ENCODE assay signal across 23 cellular contexts in the genomic region with DNA sequence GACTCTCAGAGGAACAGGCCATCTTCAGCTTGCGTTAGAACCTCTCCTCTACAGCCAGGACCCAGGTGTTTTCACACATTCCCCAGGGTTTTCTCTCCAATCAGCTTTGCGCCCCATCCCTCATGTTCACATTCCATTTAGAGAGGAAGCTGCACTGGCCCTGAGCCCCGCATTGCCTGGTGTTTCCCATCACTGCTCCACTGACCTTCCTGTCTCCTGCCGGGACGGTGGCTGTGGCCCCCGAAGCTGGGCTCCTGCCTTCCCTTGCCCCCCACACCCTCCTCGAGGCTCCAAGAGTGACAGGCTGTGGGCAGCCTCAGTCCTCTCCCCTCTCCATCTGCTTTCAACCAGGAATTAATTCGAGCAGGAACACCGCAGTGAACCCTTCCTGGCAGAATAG.
DNase-seq lines count a peak whose midpoint lies in the region; ATAC-seq and TF ChIP-seq lines count a peak whose summit lies in the region.
"Had no signal": no experiment of that assay in that cellular context is flagged by ENCODE, and none has a peak within 500 bp of the region (broad histone marks: within the 10 kb centered on the region; RNA-seq: fewer than 3 reads in every experiment).

No MANE protein-coding gene starts in this region.

- no peak overlapping the region for H3K4me3 Mint-ChIP-seq in CD4-positive, CD25-positive, alpha-beta regulatory T cell
- H3K4me3 Mint-ChIP-seq in mesothelial cell of epicardium, result no peak overlapping the region
- H3K4me3 Mint-ChIP-seq: activated T-cell treated with anti-CD3 and anti-CD28 coated beads, Interleukin-2, amount 50 U/mL, for 4 hours; stimulated activated naive CD8-positive, alpha-beta T cell treated with anti-CD3 and anti-CD28 coated beads, Interleukin-15, Interleukin-2, amounts not matched to agents 100 ng/mL and 50 ng/mL, for 24 hours had no signal

- DNase-seq in CD4-positive, CD25-positive, alpha-beta regulatory T cell, result no peak
- DNase-seq in H7 (peak; percentile 45), fibroblast of lung (ENCODE audit: low read depth in 2 of 2) (no peak), neuronal stem cell (ENCODE audit: low spot score) (no peak), tibial artery (no peak), mesothelial cell of epicardium (ENCODE audit: low spot score in 2 of 2, unreplicated experiment in 2 of 2) (no peak)
- DNase-seq: activated CD4-positive, alpha-beta T cell treated with anti-CD3 and anti-CD28 coated beads for 1 hour; activated gamma-delta T cell treated with Interleukin-2 at 50 U/mL for 16 hours; activated T-cell treated with anti-CD3 and anti-CD28 coated beads, Interleukin-2, amount 50 U/mL, for 4 hours; amniotic stem cell; effector CD8-positive, alpha-beta T cell; erythroblast; foreskin fibroblast; NCI-H1417 treated with DMSO at 0.1 percent for 48 hours; NCI-H2107; NCI-H446; NCI-H774 had no signal

- H3K27ac ChIP-seq in CD4-positive, CD25-positive, alpha-beta regulatory T cell (ENCODE audit: insufficient read depth, low read length, poor library complexity, severe bottlenecking), result no peak overlapping the region
- H3K27ac ChIP-seq in fibroblast of lung (ENCODE audit: insufficient read depth, low read length) (no peak overlapping the region), neuronal stem cell (replicated peaks; ENCODE audit: low read length) (no peak overlapping the region), tibial artery (no peak overlapping the region)
- H3K27ac ChIP-seq: BLaER1 treated with 17β-estradiol and CSF1 and Interleukin-3, amounts not matched to agents 10 nM and 100 nM; breast epithelium; HL-60; thyroid gland had no signal

- no peaks in the 10 kb centered on the region for H3K27me3 ChIP-seq in CD4-positive, CD25-positive, alpha-beta regulatory T cell (ENCODE audit: control insufficient read depth, insufficient read depth, low read length)
- H3K27me3 ChIP-seq in H7 (ENCODE audit: control insufficient read depth, insufficient read depth, low read length), result no peaks in the 10 kb centered on the region
- H3K27me3 ChIP-seq in fibroblast of lung (ENCODE audit: control insufficient read depth, insufficient read depth, low read length), result no peaks in the 10 kb centered on the region
- no peaks in the 10 kb centered on the region for H3K27me3 ChIP-seq in neuronal stem cell (ENCODE audit: control insufficient read depth in 3 of 3, insufficient read depth in 3 of 3, low read depth in 1 of 3, low read length in 3 of 3)
- no peaks in the 10 kb centered on the region for H3K27me3 ChIP-seq in tibial artery
- H3K27me3 ChIP-seq: BLaER1 treated with 17β-estradiol and CSF1 and Interleukin-3, amounts not matched to agents 10 nM and 100 nM; breast epithelium; thyroid gland had no signal

- H3K27me3 Mint-ChIP-seq in CD4-positive, CD25-positive, alpha-beta regulatory T cell, result no peaks in the 10 kb centered on the region
- no peaks in the 10 kb centered on the region for H3K27me3 Mint-ChIP-seq in mesothelial cell of epicardium (ENCODE audit: low read depth)

- H3K9me3 ChIP-seq in CD4-positive, CD25-positive, alpha-beta regulatory T cell (ENCODE audit: control insufficient read depth in 2 of 2, low read length in 2 of 2), result no peaks in the 10 kb centered on the region
- H3K9me3 ChIP-seq in fibroblast of lung (ENCODE audit: control insufficient read depth, insufficient read depth, low read depth, low read length), result no peaks in the 10 kb centered on the region
- peaks cover 0 to 2% of the 10 kb centered on the region in 2 donors for H3K9me3 ChIP-seq in neuronal stem cell (replicated peaks in 1 of 2; ENCODE audit: control insufficient read depth in 2 of 2, insufficient read depth in 1 of 2, low read depth in 1 of 2, low read length in 2 of 2)
- H3K9me3 ChIP-seq in tibial artery, result peaks cover 0 to 6% (median 0%) of the 10 kb centered on the region in 3 donors
- H3K9me3 ChIP-seq: breast epithelium, thyroid gland had no signal

- H3K18ac ChIP-seq in neuronal stem cell (ENCODE audit: low read length), result no peak overlapping the region

- no peak overlapping the region for H3K4ac ChIP-seq in neuronal stem cell (ENCODE audit: low read length)

- no peaks in the 10 kb centered on the region for H3K79me2 ChIP-seq in fibroblast of lung (ENCODE audit: control insufficient read depth, insufficient read depth, low read length)

- no peak overlapping the region for H3K23ac ChIP-seq in neuronal stem cell (ENCODE audit: low read depth, low read length, poor library complexity)

- intact Hi-C loops in tibial artery (cut with DNase I; ENCODE audit: low total_unique reads), result loop anchor here (10.0 kb wide), 1 partner anchor 428 kb away; no protein-coding TSS in a partner anchor

- peak overlapping the region in 2 of 3 donors; percentile 52 to 89 for H3K27ac Mint-ChIP-seq in CD4-positive, CD25-positive, alpha-beta regulatory T cell
- no peak overlapping the region for H3K27ac Mint-ChIP-seq in mesothelial cell of epicardium
- H3K27ac Mint-ChIP-seq: stimulated activated naive CD8-positive, alpha-beta T cell treated with anti-CD3 and anti-CD28 coated beads, Interleukin-15, Interleukin-2, amounts not matched to agents 100 ng/mL and 50 ng/mL, for 24 hours had no signal

- ATAC-seq in CD4-positive, CD25-positive, alpha-beta regulatory T cell (ENCODE audit: low read depth in 2 of 2), result no peak
- ATAC-seq in HG03039 (IDR thresholded peaks at IDR 0.05; ENCODE audit: unreplicated experiment), result no peak
- ATAC-seq: activated T-cell treated with anti-CD3 and anti-CD28 coated beads, Interleukin-2, amount 50 U/mL, for 4 hours had no signal

- H2AK5ac ChIP-seq in neuronal stem cell (ENCODE audit: low read depth, low read length), result no peak overlapping the region

- no peaks in the 10 kb centered on the region for H3K36me3 ChIP-seq in CD4-positive, CD25-positive, alpha-beta regulatory T cell (ENCODE audit: control insufficient read depth, insufficient read depth, low read length)
- H3K36me3 ChIP-seq in H7 (replicated peaks; ENCODE audit: control insufficient read depth, insufficient read depth, low read length), result no peaks in the 10 kb centered on the region
- no peaks in the 10 kb centered on the region for H3K36me3 ChIP-seq in fibroblast of lung (ENCODE audit: control insufficient read depth, insufficient read depth, low read length)
- peaks cover 0 to 2% of the 10 kb centered on the region in 2 donors for H3K36me3 ChIP-seq in neuronal stem cell (replicated peaks in 1 of 2; ENCODE audit: control insufficient read depth in 2 of 2, insufficient read depth in 2 of 2, low read length in 2 of 2)
- H3K36me3 ChIP-seq in tibial artery, result no peaks in the 10 kb centered on the region
- H3K36me3 ChIP-seq: BLaER1 treated with 17β-estradiol and CSF1 and Interleukin-3, amounts not matched to agents 10 nM and 100 nM; breast epithelium; thyroid gland had no signal

- H3K14ac ChIP-seq in neuronal stem cell (ENCODE audit: low read length), result no peak overlapping the region

- H4K8ac ChIP-seq in neuronal stem cell (ENCODE audit: low read depth, low read length), result peak overlapping the region; percentile 52

- H3K9ac ChIP-seq in fibroblast of lung (ENCODE audit: insufficient read depth, low read length), result no peak overlapping the region
- no peak overlapping the region for H3K9ac ChIP-seq in neuronal stem cell (ENCODE audit: low read depth, low read length, poor library complexity)
- H3K9ac ChIP-seq: BLaER1 treated with 17β-estradiol and CSF1 and Interleukin-3, amounts not matched to agents 10 nM and 100 nM had no signal

- no peak overlapping the region for H2BK12ac ChIP-seq in neuronal stem cell (ENCODE audit: low read length)

- peaks cover 7% of the 10 kb centered on the region for H3K4me1 ChIP-seq in CD4-positive, CD25-positive, alpha-beta regulatory T cell (ENCODE audit: control insufficient read depth, insufficient read depth, low read length, poor library complexity, severe bottlenecking)
- H3K4me1 ChIP-seq in fibroblast of lung (ENCODE audit: control insufficient read depth, extremely low read depth, insufficient read depth, low read length) (no peaks in the 10 kb centered on the region), neuronal stem cell (ENCODE audit: control insufficient read depth in 2 of 2, insufficient read depth in 1 of 2, low read depth in 1 of 2, low read length in 2 of 2) (no peaks in the 10 kb centered on the region), tibial artery (peaks cover 0 to 12% (median 0%) of the 10 kb centered on the region in 4 donors)
- H3K4me1 ChIP-seq: breast epithelium had no signal

- no peaks in the 10 kb centered on the region for H4K20me1 ChIP-seq in fibroblast of lung (ENCODE audit: control insufficient read depth, extremely low read depth, insufficient read depth, low read length)
- H4K20me1 ChIP-seq: BLaER1 treated with 17β-estradiol and CSF1 and Interleukin-3, amounts not matched to agents 10 nM and 100 nM had no signal

- TF ChIP-seq CTCF in fibroblast of lung (conservative IDR thresholded peaks at IDR 0.05 in 1 of 2, IDR thresholded peaks at IDR 0.05 in 1 of 2; ENCODE audit: low read depth in 1 of 2, low read length in 2 of 2) (no peak), tibial artery (IDR thresholded peaks at IDR 0.05) (no peak), mesothelial cell of epicardium (IDR thresholded peaks at IDR 0.05; ENCODE audit: unreplicated experiment) (no peak)

- H4K91ac ChIP-seq in neuronal stem cell (ENCODE audit: low read depth, low read length, poor library complexity), result no peak overlapping the region

- H3K4me2 ChIP-seq in fibroblast of lung (ENCODE audit: extremely low read depth, insufficient read depth, low read length) (no peak overlapping the region), neuronal stem cell (ENCODE audit: insufficient read depth, low read length, poor library complexity, severe bottlenecking) (no peak overlapping the region)

- H3K4me3 ChIP-seq in CD4-positive, CD25-positive, alpha-beta regulatory T cell (ENCODE audit: low read depth, low read length), result no peak overlapping the region
- H3K4me3 ChIP-seq in H7 (ENCODE audit: insufficient read depth, low read depth, low read length) (no peak overlapping the region), fibroblast of lung (replicated peaks in 1 of 4; ENCODE audit: control extremely low read depth in 1 of 4, insufficient read depth in 1 of 4, low read depth in 3 of 4, low read length in 4 of 4) (no peak overlapping the region), neuronal stem cell (ENCODE audit: low read length in 2 of 2) (no peak overlapping the region), tibial artery (no peak overlapping the region)
- H3K4me3 ChIP-seq: BLaER1 treated with 17β-estradiol and CSF1 and Interleukin-3, amounts not matched to agents 10 nM and 100 nM; breast epithelium; thyroid gland had no signal

- H2BK120ac ChIP-seq in neuronal stem cell (ENCODE audit: low read depth, low read length), result no peak overlapping the region

- no peaks in the 10 kb centered on the region for H3K36me3 Mint-ChIP-seq in CD4-positive, CD25-positive, alpha-beta regulatory T cell
- no peaks in the 10 kb centered on the region for H3K36me3 Mint-ChIP-seq in mesothelial cell of epicardium

- H3K9me3 Mint-ChIP-seq in CD4-positive, CD25-positive, alpha-beta regulatory T cell, result peaks cover 0 to 1% (median 0%) of the 10 kb centered on the region in 7 donors
- H3K9me3 Mint-ChIP-seq in mesothelial cell of epicardium, result peaks cover 5% of the 10 kb centered on the region
- H3K9me3 Mint-ChIP-seq: activated T-cell treated with anti-CD3 and anti-CD28 coated beads, Interleukin-2, amount 50 U/mL, for 4 hours; stimulated activated naive CD8-positive, alpha-beta T cell treated with anti-CD3 and anti-CD28 coated beads, Interleukin-15, Interleukin-2, amounts not matched to agents 100 ng/mL and 50 ng/mL, for 24 hours had no signal

- H2BK5ac ChIP-seq in neuronal stem cell (ENCODE audit: low read length), result no peak overlapping the region

- no peaks in the 10 kb centered on the region for H3K79me1 ChIP-seq in neuronal stem cell (ENCODE audit: low read depth, low read length)

- H2AFZ ChIP-seq in fibroblast of lung (ENCODE audit: low read length), result peak overlapping the region; percentile 44
- peak overlapping the region; percentile 77 for H2AFZ ChIP-seq in neuronal stem cell (ENCODE audit: low read length)

- H3K4me1 Mint-ChIP-seq in CD4-positive, CD25-positive, alpha-beta regulatory T cell, result peaks cover 16 to 30% (median 17%) of the 10 kb centered on the region in 4 donors
- H3K4me1 Mint-ChIP-seq in mesothelial cell of epicardium, result peaks cover 16% of the 10 kb centered on the region

- H2BK15ac ChIP-seq in neuronal stem cell (ENCODE audit: low read length), result no peak overlapping the region

- WGBS in neuronal stem cell (ENCODE audit: extremely low coverage in 2 of 2, insufficient read length in 2 of 2, insufficient replicate concordance in 1 of 2), 2 donors, result no CpG with 5 or more reads among the region's 9 CpGs
